ENCODE assay signal across 1 cellular context in genomic region chr1:52801011-52801410, GRCh38.
TF ChIP-seq lines count a peak whose summit lies in the region.

No MANE protein-coding gene starts in this region.

TF ChIP-seq in HepG2, 621 proteins besides CTCF, POLR2A, EP300 and RAD21:
- peak; percentile 95 for TF ChIP-seq HNRNPK (IDR thresholded peaks at IDR 0.05; ENCODE audit: low read depth, low read length, poor library complexity, severe bottlenecking)
- TF ChIP-seq KLF15 (CRISPR knock-in tag; IDR thresholded peaks at IDR 0.05; ENCODE audit: borderline replicate concordance) = no peak
- no peak for TF ChIP-seq ELK4 (CRISPR knock-in tag; IDR thresholded peaks at IDR 0.05; ENCODE audit: borderline replicate concordance)
- no peak for TF ChIP-seq SP5 (CRISPR knock-in tag; IDR thresholded peaks at IDR 0.05; ENCODE audit: borderline replicate concordance, low read depth)
- no peak for TF ChIP-seq ETV5 (CRISPR knock-in tag; IDR thresholded peaks at IDR 0.05; ENCODE audit: borderline replicate concordance)
